ENCODE assay signal across 3 cellular contexts in genomic region chr14:90373887-90374286, GRCh38.
TF ChIP-seq lines count a peak whose summit lies in the region.

No MANE protein-coding gene starts in this region.

TF ChIP-seq in SK-N-SH, 30 proteins besides CTCF, POLR2A, EP300 and RAD21 (continues in another document):
- TF ChIP-seq ZBTB33 (IDR thresholded peaks at IDR 0.05; ENCODE audit: borderline replicate concordance, low read depth) (no peak), RCOR1 (IDR thresholded peaks at IDR 0.05; ENCODE audit: low read length) (no peak), JUND (IDR thresholded peaks at IDR 0.05) (no peak), MEF2A (IDR thresholded peaks at IDR 0.05; ENCODE audit: borderline replicate concordance, low read depth) (no peak), MAX (IDR thresholded peaks at IDR 0.05; ENCODE audit: low read depth) (no peak), PBX3 (IDR thresholded peaks at IDR 0.05) (no peak), TEAD4 (IDR thresholded peaks at IDR 0.05; ENCODE audit: borderline replicate concordance, insufficient read depth) (no peak), FOXM1 (IDR thresholded peaks at IDR 0.05; ENCODE audit: low read depth) (no peak), GABPA (IDR thresholded peaks at IDR 0.05; ENCODE audit: low read depth) (no peak), TCF12 (IDR thresholded peaks at IDR 0.05) (no peak), GATA2 (CRISPR knock-in tag; IDR thresholded peaks at IDR 0.05) (no peak), SIN3A (IDR thresholded peaks at IDR 0.05; ENCODE audit: borderline replicate concordance, low read depth, low read length) (no peak), USF2 (IDR thresholded peaks at IDR 0.05; ENCODE audit: borderline replicate concordance, low read depth, low read length) (no peak), FOXJ3 (CRISPR knock-in tag; IDR thresholded peaks at IDR 0.05) (no peak), USF1 (IDR thresholded peaks at IDR 0.05; ENCODE audit: borderline replicate concordance, low read depth) (no peak)

TF ChIP-seq in SK-N-SH treated with all-trans-retinoic acid at 6 μM for 48 hours, 23 proteins besides CTCF, POLR2A, EP300 and RAD21:
- no peak for TF ChIP-seq ZNF70 (CRISPR knock-in tag; IDR thresholded peaks at IDR 0.05)
- no peak for TF ChIP-seq TSHZ2 (CRISPR knock-in tag; IDR thresholded peaks at IDR 0.05)
- TF ChIP-seq ZNF565 (CRISPR knock-in tag; conservative IDR thresholded peaks at IDR 0.05; ENCODE audit: low read depth), result no peak
- TF ChIP-seq OSR1 (CRISPR knock-in tag; IDR thresholded peaks at IDR 0.05), result no peak
- TF ChIP-seq POU6F1 (CRISPR knock-in tag; IDR thresholded peaks at IDR 0.05; ENCODE audit: borderline replicate concordance, low read depth), result no peak
- TF ChIP-seq BACH2 (CRISPR knock-in tag; IDR thresholded peaks at IDR 0.05; ENCODE audit: borderline replicate concordance), result no peak
- no peak for TF ChIP-seq ZFP3 (CRISPR knock-in tag; IDR thresholded peaks at IDR 0.05)
- TF ChIP-seq ISL1 (CRISPR knock-in tag; IDR thresholded peaks at IDR 0.05), result no peak
- no peak for TF ChIP-seq RARB (CRISPR knock-in tag; IDR thresholded peaks at IDR 0.05)
- no peak for TF ChIP-seq CREB5 (CRISPR knock-in tag; IDR thresholded peaks at IDR 0.05; ENCODE audit: low read depth)
- no peak for TF ChIP-seq ZNF8 (CRISPR knock-in tag; IDR thresholded peaks at IDR 0.05)
- no peak for TF ChIP-seq CSRNP3 (CRISPR knock-in tag; IDR thresholded peaks at IDR 0.05)
- no peak for TF ChIP-seq TOX (CRISPR knock-in tag; IDR thresholded peaks at IDR 0.05; ENCODE audit: borderline replicate concordance)
- no peak for TF ChIP-seq ARNTL (CRISPR knock-in tag; IDR thresholded peaks at IDR 0.05; ENCODE audit: borderline replicate concordance, low read depth)
- no peak for TF ChIP-seq PPARA (CRISPR knock-in tag; IDR thresholded peaks at IDR 0.05; ENCODE audit: borderline replicate concordance)
- no peak for TF ChIP-seq TCF4 (CRISPR knock-in tag; IDR thresholded peaks at IDR 0.05; ENCODE audit: borderline replicate concordance)
- no peak for TF ChIP-seq ZFP30 (CRISPR knock-in tag; IDR thresholded peaks at IDR 0.05)
- no peak for TF ChIP-seq GLIS3 (CRISPR knock-in tag; IDR thresholded peaks at IDR 0.05)

TF ChIP-seq in IMR-90, 13 proteins besides CTCF, POLR2A, EP300 and RAD21:
- TF ChIP-seq FOS (IDR thresholded peaks at IDR 0.05; ENCODE audit: low read depth, low read length), result no peak
- no peak for TF ChIP-seq ELK1 (IDR thresholded peaks at IDR 0.05; ENCODE audit: borderline replicate concordance, low read depth, low read length)
- no peak for TF ChIP-seq NFE2L2 (IDR thresholded peaks at IDR 0.05; ENCODE audit: low read depth, low read length)
- TF ChIP-seq CEBPB (IDR thresholded peaks at IDR 0.05; ENCODE audit: low read depth, low read length), result no peak
- no peak for TF ChIP-seq SMC3 (IDR thresholded peaks at IDR 0.05; ENCODE audit: low read depth, low read length)
- no peak for TF ChIP-seq USF2 (IDR thresholded peaks at IDR 0.05; ENCODE audit: low read depth, low read length)
- no peak for TF ChIP-seq BHLHE40 (IDR thresholded peaks at IDR 0.05; ENCODE audit: low read depth, low read length)
- no peak for TF ChIP-seq RFX5 (IDR thresholded peaks at IDR 0.05; ENCODE audit: low read depth, low read length)
- no peak for TF ChIP-seq RCOR1 (IDR thresholded peaks at IDR 0.05; ENCODE audit: insufficient replicate concordance, low read length)
- no peak for TF ChIP-seq CHD1 (IDR thresholded peaks at IDR 0.05; ENCODE audit: low read depth, low read length)
- TF ChIP-seq MAZ (IDR thresholded peaks at IDR 0.05; ENCODE audit: borderline replicate concordance, low read depth, low read length), result no peak
- TF ChIP-seq MXI1 (IDR thresholded peaks at IDR 0.05; ENCODE audit: borderline replicate concordance, low read depth, low read length), result no peak
- TF ChIP-seq MAFK (IDR thresholded peaks at IDR 0.05; ENCODE audit: low read depth, low read length), result no peak
